ENCODE assay signal across 14 cellular contexts in genomic region chr21:44984792-44985440, GRCh38. TPM values are rescaled to one million over a fixed set of nuclear protein-coding genes. Genes with fewer than 3 reads are reported as not detected.
DNase-seq lines count a peak whose midpoint lies in the region; ATAC-seq and TF ChIP-seq lines count a peak whose summit lies in the region.
"Had no signal": no experiment of that assay in that cellular context is flagged by ENCODE, and none has a peak within 500 bp of the region (broad histone marks: within the 10 kb centered on the region; RNA-seq: fewer than 3 reads in every experiment).

No MANE protein-coding gene starts in this region.

- H3K18ac ChIP-seq in mesenchymal stem cell (ENCODE audit: low read depth in 1 of 2, low read length in 2 of 2), result no peak overlapping the region

- H4K91ac ChIP-seq in mesenchymal stem cell (ENCODE audit: low read length), result peak overlapping the region; percentile 45

- H3K27me3 Mint-ChIP-seq in endodermal cell (ENCODE audit: insufficient read depth), result no peaks in the 10 kb centered on the region

- H3K27ac ChIP-seq in endodermal cell (ENCODE audit: low read depth, low read length) (no peak overlapping the region), mesenchymal stem cell (ENCODE audit: low read length, poor library complexity, severe bottlenecking) (no peak overlapping the region), aorta (ENCODE audit: low read depth in 1 of 2, low read length in 2 of 2) (no peak overlapping the region)
- H3K27ac ChIP-seq: neutrophil had no signal

- TF ChIP-seq CTCF in endodermal cell (conservative IDR thresholded peaks at IDR 0.05), result no peak

- H3K9ac ChIP-seq in endodermal cell (ENCODE audit: extremely low read depth, low read length, poor library complexity, severe bottlenecking) (no peak overlapping the region), mesenchymal stem cell (ENCODE audit: low read length) (no peak overlapping the region)

- H2BK15ac ChIP-seq in mesenchymal stem cell (ENCODE audit: low read depth, poor library complexity, severe bottlenecking), result peak overlapping the region; percentile 13

- H3K27me3 ChIP-seq in endodermal cell (ENCODE audit: control insufficient read depth, insufficient read depth, low read length, poor library complexity, severe bottlenecking) (no peaks in the 10 kb centered on the region), mesenchymal stem cell (ENCODE audit: control insufficient read depth in 1 of 2, insufficient read depth in 1 of 2, low read length in 2 of 2) (peaks cover 0 to 12% of the 10 kb centered on the region in 2 experiments), aorta (ENCODE audit: control insufficient read depth in 1 of 2, insufficient read depth in 2 of 2, low read length in 1 of 2) (no peaks in the 10 kb centered on the region)
- H3K27me3 ChIP-seq: esophagus squamous epithelium had no signal

- DNase-seq in Right ventricle myocardium superior, result peak; percentile 38
- no peak for DNase-seq in Right ventricle myocardium inferior (ENCODE audit: missing footprints)
- peak; percentile 79 for DNase-seq in endodermal cell
- no peak for DNase-seq in mesenchymal stem cell
- DNase-seq in aorta, result peak; percentile 53 to 80
- no peak for DNase-seq in NCI-H1105 treated with DMSO at 0.1 percent for 48 hours (lab: John Stamatoyannopoulos, UW)
- DNase-seq: cortex of kidney, DMS153, esophagus squamous epithelium, NCI-H1417 had no signal

- H2AK5ac ChIP-seq in mesenchymal stem cell (ENCODE audit: low read length, severe bottlenecking), result no peak overlapping the region

- H2BK120ac ChIP-seq in mesenchymal stem cell (ENCODE audit: low read depth, low read length), result peak overlapping the region; percentile 50

- H3K4me1 ChIP-seq in endodermal cell (ENCODE audit: control insufficient read depth, insufficient read depth, low read length), result no peaks in the 10 kb centered on the region
- peaks cover 24% of the 10 kb centered on the region for H3K4me1 ChIP-seq in mesenchymal stem cell (ENCODE audit: control insufficient read depth, insufficient read depth, low read depth, low read length)
- no peaks in the 10 kb centered on the region for H3K4me1 ChIP-seq in aorta (ENCODE audit: control insufficient read depth in 1 of 2, insufficient read depth in 2 of 2, low read length in 2 of 2)
- H3K4me1 ChIP-seq: HAP-1 had no signal

- no peak overlapping the region for H2BK12ac ChIP-seq in mesenchymal stem cell (ENCODE audit: low read length in 2 of 2)

- 85 to 86% methylated on average over 12 to 26 of the region's 26 CpGs for WGBS in endodermal cell (ENCODE audit: insufficient coverage in 1 of 2, insufficient read length in 1 of 2), 2 experiments
- WGBS in mesenchymal stem cell, result 65% methylated on average over 26 of the region's 26 CpGs
- WGBS in aorta, 2 donors, result 64 to 70% methylated on average over 23 to 26 of the region's 26 CpGs

- H3K4me3 ChIP-seq in endodermal cell (ENCODE audit: low read length) (no peak overlapping the region), mesenchymal stem cell (ENCODE audit: insufficient read depth in 1 of 2, low read depth in 1 of 2, low read length in 2 of 2) (no peak overlapping the region), aorta (ENCODE audit: low read length in 2 of 2) (no peak overlapping the region)
- H3K4me3 ChIP-seq: esophagus squamous epithelium, HAP-1 had no signal

- no peaks in the 10 kb centered on the region for H3K9me3 ChIP-seq in endodermal cell (ENCODE audit: control insufficient read depth, low read length)
- H3K9me3 ChIP-seq in mesenchymal stem cell (ENCODE audit: control insufficient read depth, low read length), result no peaks in the 10 kb centered on the region
- no peaks in the 10 kb centered on the region for H3K9me3 ChIP-seq in aorta (ENCODE audit: control insufficient read depth, low read length)
- H3K9me3 ChIP-seq: esophagus squamous epithelium, HAP-1, neutrophil had no signal

- intact Hi-C loops in Right ventricle myocardium superior (cut with DNase I) (no loop called here), Right ventricle myocardium inferior (cut with DNase I) (no loop called here), aorta (cut with DNase I) (no loop called here)

- H4K8ac ChIP-seq in mesenchymal stem cell (ENCODE audit: low read length), result peak overlapping the region; percentile 51

- no peaks in the 10 kb centered on the region for H3K36me3 Mint-ChIP-seq in endodermal cell (ENCODE audit: low read depth)

- H3K79me1 ChIP-seq in mesenchymal stem cell (replicated peaks; ENCODE audit: low read length, poor library complexity, severe bottlenecking), result no peaks in the 10 kb centered on the region

- H3K4me3 Mint-ChIP-seq in endodermal cell, result no peak overlapping the region

- no peak overlapping the region for H2AFZ ChIP-seq in mesenchymal stem cell (ENCODE audit: low read depth, low read length)

- H3K36me3 ChIP-seq in endodermal cell (ENCODE audit: control insufficient read depth, insufficient read depth, low read length) (no peaks in the 10 kb centered on the region), mesenchymal stem cell (ENCODE audit: control insufficient read depth in 1 of 2, insufficient read depth in 2 of 2, low read depth in 1 of 2, low read length in 2 of 2) (no peaks in the 10 kb centered on the region), aorta (ENCODE audit: control insufficient read depth in 1 of 2, insufficient read depth in 2 of 2, low read length in 1 of 2) (no peaks in the 10 kb centered on the region)
- H3K36me3 ChIP-seq: esophagus squamous epithelium, HAP-1, neutrophil had no signal

- no peaks in the 10 kb centered on the region for H3K9me3 Mint-ChIP-seq in endodermal cell

- no peak for ATAC-seq in Right ventricle myocardium superior (ENCODE audit: poor library complexity)
- no peak for ATAC-seq in Right ventricle myocardium inferior
- no peak for ATAC-seq in aorta (ENCODE audit: low FRiP score)
- ATAC-seq in GM18873 (IDR thresholded peaks at IDR 0.05; ENCODE audit: low FRiP score, unreplicated experiment), result no peak
- no peak for ATAC-seq in HG03520 (IDR thresholded peaks at IDR 0.05; ENCODE audit: unreplicated experiment)

- no peak overlapping the region for H3K27ac Mint-ChIP-seq in endodermal cell

- H2BK5ac ChIP-seq in mesenchymal stem cell (ENCODE audit: low read depth, low read length, poor library complexity, severe bottlenecking), result no peak overlapping the region

- no peak overlapping the region for H3K4me2 ChIP-seq in mesenchymal stem cell (ENCODE audit: low read length, poor library complexity, severe bottlenecking)

- no peak overlapping the region for H3K4ac ChIP-seq in mesenchymal stem cell (ENCODE audit: low read depth in 1 of 2, low read length in 2 of 2)

- no peaks in the 10 kb centered on the region for H3K4me1 Mint-ChIP-seq in endodermal cell

- no peak overlapping the region for H3K14ac ChIP-seq in mesenchymal stem cell (ENCODE audit: low read length in 2 of 2)

- no peak overlapping the region for H3K23ac ChIP-seq in mesenchymal stem cell (ENCODE audit: low read length in 2 of 2)

RNA-seq across cellular contexts. Expression of gene SLX9, which starts 45.1 kb away (rescaled TPM):
- total RNA-seq in Right ventricle myocardium superior, result 77.4 TPM
- 66.5 TPM for total RNA-seq in Right ventricle myocardium inferior
- 10 to 100 TPM; 38.0 to 48.9 TPM for total RNA-seq in endodermal cell
- polyA plus RNA-seq in endodermal cell (2013, experiment 1 of 2), result 27.9 TPM
- 24.0 TPM for polyA plus RNA-seq in endodermal cell (2013, experiment 2 of 2)
- polyA plus RNA-seq in mesenchymal stem cell (2013, experiment 1 of 2), result 14.7 TPM
- 15.1 TPM for polyA plus RNA-seq in mesenchymal stem cell (2013, experiment 2 of 2)
- 10 to 100 TPM; 21.5 to 29.6 TPM for total RNA-seq in aorta
- 10 to 100 TPM; 17.3 to 19.2 TPM for polyA plus RNA-seq in aorta

Comparison
In these comparisons a context has a peak if more than half of its experiments do, and no peak if none do; other contexts are left out.
1. DNase-seq: peak in Right ventricle myocardium superior (single experiment), endodermal cell (single experiment) and aorta (2 of 2); none in Right ventricle myocardium inferior (single experiment), mesenchymal stem cell (single experiment) and NCI-H1105 treated with DMSO at 0.1 percent for 48 hours (single experiment).